ENCODE assay signal across 8 cellular contexts in genomic region chr3:190586631-190587000, GRCh38.
A peak's percentile ranks its signal among the peaks of the same experiment; 100 is the strongest.
DNase-seq lines count a peak whose midpoint lies in the region; ATAC-seq and FAIRE-seq lines count a peak whose summit lies in the region.

No MANE protein-coding gene starts in this region.

- no peaks in the 10 kb centered on the region for H3K27me3 ChIP-seq in SJCRH30

- peak; percentile 81 for FAIRE-seq in RCC 7860 (lab: Jason Lieb, UNC)

- H3K4me1 ChIP-seq in SJCRH30, result peaks cover 2% of the 10 kb centered on the region

- no peak overlapping the region for H3K4me3 ChIP-seq in skin epidermis
- no peak overlapping the region for H3K4me3 ChIP-seq in SJCRH30

- no peaks in the 10 kb centered on the region for H3K36me3 ChIP-seq in SJCRH30

- H3K27ac ChIP-seq in skin epidermis (peak overlapping the region in 13 of 21 experiments; percentile 22 to 74 (median 50)), SJCRH30 (no peak overlapping the region)

- peak; percentile 95 for ATAC-seq in GM18517 (IDR thresholded peaks at IDR 0.05; ENCODE audit: unreplicated experiment)
- peak; percentile 73 for ATAC-seq in HG02623 (IDR thresholded peaks at IDR 0.05; ENCODE audit: unreplicated experiment)

- DNase-seq in RCC 7860 (ENCODE audit: low spot score) (peak; percentile 60), dermis blood vessel endothelial cell (peak; percentile 64), mesenteric fat pad (ENCODE audit: low spot score) (no peak), NCI-H187 (lab: John Stamatoyannopoulos, UW) (no peak), SJCRH30 (no peak)

- no peaks in the 10 kb centered on the region for H3K9me3 ChIP-seq in SJCRH30 (replicated peaks)

Comparison
In these comparisons a context has a peak if more than half of its experiments do, and no peak if none do; other contexts are left out.
1. DNase-seq: peak in RCC 7860 (single experiment) and dermis blood vessel endothelial cell (single experiment); none in mesenteric fat pad (single experiment), NCI-H187 (0 of 2) and SJCRH30 (0 of 2).